Comparison of ENCODE assay signal across 9 cellular contexts in the genomic region with DNA sequence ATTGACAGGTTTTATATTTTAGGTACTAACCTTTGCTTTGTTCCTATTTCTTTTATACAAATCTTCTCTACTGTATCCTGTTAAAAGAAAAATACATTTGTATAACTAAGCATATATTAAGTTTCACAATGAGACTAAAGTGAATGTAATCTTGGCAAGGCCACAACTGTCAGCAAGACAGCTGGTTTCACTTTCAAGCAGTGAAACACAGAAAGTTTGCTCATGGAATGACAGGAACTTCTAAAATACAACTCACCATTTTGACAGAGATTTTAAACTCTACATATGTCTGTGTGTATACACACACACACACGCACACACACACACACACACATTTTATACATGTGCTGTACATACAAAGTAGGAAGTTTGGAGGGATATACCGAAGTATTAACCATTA. TPM values are rescaled to one million over a fixed set of nuclear protein-coding genes. Genes with fewer than 3 reads are reported as not detected.
DNase-seq lines count a peak whose midpoint lies in the region; ATAC-seq and TF ChIP-seq lines count a peak whose summit lies in the region.
"Had no signal": no experiment of that assay in that cellular context is flagged by ENCODE, and none has a peak within 500 bp of the region (broad histone marks: within the 10 kb centered on the region; RNA-seq: fewer than 3 reads in every experiment).

No MANE protein-coding gene starts in this region.

- ATAC-seq in GM18505 (IDR thresholded peaks at IDR 0.05; ENCODE audit: unreplicated experiment) (peak; percentile 77), HG03565 (IDR thresholded peaks at IDR 0.05; ENCODE audit: unreplicated experiment) (peak; percentile 78)

- peak; percentile 41 for DNase-seq in AG04449 (ENCODE audit: low read depth, low spot score)
- DNase-seq in choroid plexus epithelial cell (ENCODE audit: low read depth): peak; percentile 91
- DNase-seq in RWPE1 (ENCODE audit: low spot score): no peak
- DNase-seq in cerebellar nuclear complex (lab: John Stamatoyannopoulos, UW): no peak
- no peak for DNase-seq in A172 (ENCODE audit: low spot score)
- DNase-seq in endodermal cell: no peak
- DNase-seq: NCI-H526 had no signal

- H3K4me3 ChIP-seq in AG04449 (ENCODE audit: low read depth, low read length) (no peak overlapping the region), choroid plexus epithelial cell (ENCODE audit: low read depth, low read length) (no peak overlapping the region), endodermal cell (ENCODE audit: low read length) (no peak overlapping the region)

- POLR2A ChIA-PET in AG04449 (lab: Yijun Ruan, JAX) (no interaction called here), RWPE1 (lab: Yijun Ruan, JAX; ENCODE audit: low non-redundant PET) (no interaction called here)

- H3K27ac Mint-ChIP-seq in endodermal cell: no peak overlapping the region

- H3K4me1 ChIP-seq in endodermal cell (ENCODE audit: control insufficient read depth, insufficient read depth, low read length): peaks cover 11% of the 10 kb centered on the region

- CTCF ChIA-PET in AG04449 (lab: Yijun Ruan, JAX): no interaction called here
- CTCF ChIA-PET in RWPE1 (lab: Yijun Ruan, JAX): no interaction called here

- no peaks in the 10 kb centered on the region for H3K27me3 Mint-ChIP-seq in endodermal cell (ENCODE audit: insufficient read depth)

- H3K36me3 ChIP-seq in endodermal cell (ENCODE audit: control insufficient read depth, insufficient read depth, low read length): peaks cover 70% of the 10 kb centered on the region

- H3K9ac ChIP-seq in endodermal cell (ENCODE audit: extremely low read depth, low read length, poor library complexity, severe bottlenecking): no peak overlapping the region

- H3K4me3 Mint-ChIP-seq in endodermal cell: no peak overlapping the region

- TF ChIP-seq CTCF in AG04449 (IDR thresholded peaks at IDR 0.05; ENCODE audit: insufficient read depth, low read length, missing control alignments) (no peak), choroid plexus epithelial cell (conservative IDR thresholded peaks at IDR 0.05; ENCODE audit: low read depth, low read length) (no peak), RWPE1 (conservative IDR thresholded peaks at IDR 0.05; ENCODE audit: low read depth) (no peak), endodermal cell (conservative IDR thresholded peaks at IDR 0.05) (no peak)

- 86% methylated on average over 1 of the region's 2 CpGs; no CpG with 5 or more reads in 1 of the 2 experiments for WGBS in endodermal cell (ENCODE audit: insufficient coverage in 1 of 2, insufficient read length in 1 of 2), 2 experiments

- no peaks in the 10 kb centered on the region for H3K27me3 ChIP-seq in endodermal cell (ENCODE audit: control insufficient read depth, insufficient read depth, low read length, poor library complexity, severe bottlenecking)

- TF ChIP-seq POLR2A in GM18505 (IDR thresholded peaks at IDR 0.05; ENCODE audit: borderline replicate concordance, extremely low read depth, insufficient read depth, insufficient read length): no peak

- H3K9me3 ChIP-seq in endodermal cell (ENCODE audit: control insufficient read depth, low read length): peaks cover 10% of the 10 kb centered on the region

- peaks cover 27% of the 10 kb centered on the region for H3K4me1 Mint-ChIP-seq in endodermal cell

- H3K27ac ChIP-seq in RWPE1 (no peak overlapping the region), endodermal cell (ENCODE audit: low read depth, low read length) (no peak overlapping the region)

- H3K36me3 Mint-ChIP-seq in endodermal cell (ENCODE audit: low read depth): peaks cover 55% of the 10 kb centered on the region

- peaks cover 5% of the 10 kb centered on the region for H3K9me3 Mint-ChIP-seq in endodermal cell

RNA-seq across cellular contexts. Expression of gene PARP4, which starts 53.3 kb away (rescaled TPM):
- total RNA-seq in A172 (2014; rRNA removed; shearing (Covaris generic)): 52.9 and 57.3 TPM in 2 replicates
- total RNA-seq in endodermal cell: 10 to 100 TPM; 35.7 to 51.8 TPM
- 32.4 TPM for polyA plus RNA-seq in endodermal cell (2013, experiment 1 of 2)
- polyA plus RNA-seq in endodermal cell (2013, experiment 2 of 2): 31.9 TPM

Comparison
In these comparisons a context has a peak if more than half of its experiments do, and no peak if none do; other contexts are left out.
1. DNase-seq: peak in AG04449 (single experiment) and choroid plexus epithelial cell (single experiment); none in RWPE1 (single experiment), cerebellar nuclear complex (0 of 2), A172 (single experiment) and endodermal cell (single experiment).